ENCODE assay signal across 24 cellular contexts in the genomic region with DNA sequence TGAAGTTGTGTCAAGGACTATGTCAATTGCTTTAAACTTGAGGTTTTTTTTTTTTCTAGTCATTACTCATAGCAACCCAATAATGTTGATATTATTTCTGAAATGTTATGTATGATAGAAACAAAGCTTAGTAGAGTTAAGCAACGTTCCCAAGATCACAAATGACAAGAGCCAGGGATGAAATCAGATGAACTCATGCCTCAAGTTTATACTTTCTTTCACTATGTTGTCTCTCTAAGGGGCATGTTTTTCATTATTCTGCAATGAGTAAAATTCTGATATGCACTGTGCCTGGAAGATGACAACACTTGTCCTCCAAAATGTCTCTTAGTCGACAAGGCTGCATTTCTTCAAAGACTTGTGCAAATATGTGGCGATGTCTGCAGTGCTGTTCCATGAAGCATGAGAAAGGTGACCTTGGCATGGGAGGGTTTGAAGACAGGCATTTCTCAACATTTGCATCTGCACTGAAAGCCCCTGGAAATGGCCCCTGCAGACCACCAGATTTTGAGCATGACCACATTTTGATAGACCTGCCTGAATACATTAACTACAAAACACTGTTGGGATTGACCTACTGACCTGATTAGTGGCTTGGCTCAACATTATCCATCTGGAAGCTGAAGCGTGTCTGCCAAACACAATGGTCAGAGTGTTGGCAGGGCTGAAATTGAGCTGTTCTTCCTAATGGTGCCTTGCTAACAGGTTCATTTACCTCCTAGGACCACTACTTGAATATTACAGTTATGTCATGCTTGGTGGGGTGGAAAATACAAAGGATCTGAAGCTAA.
DNase-seq lines count a peak whose midpoint lies in the region; ATAC-seq and TF ChIP-seq lines count a peak whose summit lies in the region.
"Had no signal": no experiment of that assay in that cellular context is flagged by ENCODE, and none has a peak within 500 bp of the region (broad histone marks: within the 10 kb centered on the region; RNA-seq: fewer than 3 reads in every experiment).

No MANE protein-coding gene starts in this region.

- H3K9me2 ChIP-seq in SK-N-SH = no peaks in the 10 kb centered on the region

- H3K27me3 Mint-ChIP-seq in Calu3 (ENCODE audit: unreplicated experiment) = no peaks in the 10 kb centered on the region
- H3K27me3 Mint-ChIP-seq: activated CD4-positive, alpha-beta memory T cell treated with anti-CD3 and anti-CD28 coated beads for 36 hours; effector memory CD8-positive, alpha-beta T cell; IgD-negative memory B cell had no signal

- H3K36me3 ChIP-seq in SK-N-SH (replicated peaks in 1 of 2; ENCODE audit: control insufficient read depth in 1 of 2, insufficient read depth in 2 of 2, low read length in 1 of 2) (no peaks in the 10 kb centered on the region), aorta (ENCODE audit: control insufficient read depth in 1 of 2, insufficient read depth in 2 of 2, low read length in 1 of 2) (no peaks in the 10 kb centered on the region)
- H3K36me3 ChIP-seq: esophagus muscularis mucosa, lower lobe of right lung, neutrophil, right atrium auricular region, upper lobe of right lung had no signal

- TF ChIP-seq RAD21 in SK-N-SH (IDR thresholded peaks at IDR 0.05; ENCODE audit: low read length) = no peak

- WGBS in SK-N-SH (ENCODE audit: low lambda C conversion rate) = 60% methylated on average over 4 of the region's 4 CpGs
- 70 to 76% methylated on average over 4 of the region's 4 CpGs for whole genome bisulfite sequencing in aorta, 2 donors

- ATAC-seq in aorta (ENCODE audit: low FRiP score) = no peak
- no peak for ATAC-seq in HG03280 (IDR thresholded peaks at IDR 0.05; ENCODE audit: unreplicated experiment)
- ATAC-seq: effector memory CD8-positive, alpha-beta T cell; lower lobe of right lung; upper lobe of right lung had no signal

- CTCF ChIA-PET in SK-N-SH (lab: Yijun Ruan, JAX) = no interaction called here
- CTCF ChIA-PET in Calu3 (lab: Charles Lee) = no interaction called here

- DNase-seq in GM04504 (ENCODE audit: low read depth) (peak; percentile 10), SK-N-SH (no peak), fibroblast of mammary gland (ENCODE audit: low read depth) (peak; percentile 15), renal cortical epithelial cell (ENCODE audit: low read depth) (peak; percentile 43), Calu3 (no peak), aorta (no peak)
- no peak for DNase-seq in effector CD4-positive, alpha-beta T cell
- DNase-seq: activated CD4-positive, alpha-beta memory T cell treated with anti-CD3 and anti-CD28 coated beads for 36 hours; activated naive CD4-positive, alpha-beta T cell; amygdala; effector memory CD8-positive, alpha-beta T cell; head of caudate nucleus; lower lobe of right lung; NCI-H146; NCI-H2171 treated with DMSO at 0.1 percent for 48 hours; NCI-H526 treated with DMSO at 0.1 percent for 48 hours; SIG-M5; stimulated activated CD8-positive, alpha-beta memory T cell treated with anti-CD3 and anti-CD28 coated beads, Interleukin-4, amount 100 ng/mL, for 48 hours; upper lobe of right lung had no signal

- H3K27ac ChIP-seq in SK-N-SH (ENCODE audit: low read depth in 2 of 2, low read length in 1 of 2) = peak overlapping the region in 1 of 2 experiments; percentile 72; a peak in 2 of 4 replicates
- H3K27ac ChIP-seq in aorta (ENCODE audit: low read depth in 1 of 2, low read length in 2 of 2) = no peak overlapping the region
- H3K27ac ChIP-seq: esophagus muscularis mucosa, lower lobe of right lung, neutrophil, right atrium auricular region, upper lobe of right lung had no signal

- intact Hi-C loops in Calu3 (cut with micrococcal nuclease; ENCODE audit: unreplicated experiment) = no loop called here
- intact Hi-C loops in aorta (cut with DNase I) = no loop called here

- H4K20me1 ChIP-seq in SK-N-SH (ENCODE audit: insufficient read depth) = no peaks in the 10 kb centered on the region

- H3K9me3 ChIP-seq in SK-N-SH (no peaks in the 10 kb centered on the region), aorta (ENCODE audit: control insufficient read depth, low read length) (no peaks in the 10 kb centered on the region)
- H3K9me3 ChIP-seq: esophagus muscularis mucosa, lower lobe of right lung, neutrophil, right atrium auricular region, upper lobe of right lung had no signal

- peaks cover 3% of the 10 kb centered on the region for H3F3A ChIP-seq in SK-N-SH (replicated peaks; ENCODE audit: insufficient read depth)

- H3K4me1 Mint-ChIP-seq in Calu3 (ENCODE audit: low read depth, unreplicated experiment) = no peaks in the 10 kb centered on the region
- H3K4me1 Mint-ChIP-seq: IgD-negative memory B cell had no signal

- POLR2A ChIA-PET in SK-N-SH (lab: Yijun Ruan, JAX) = no interaction called here

- TF ChIP-seq EP300 in SK-N-SH (IDR thresholded peaks at IDR 0.05; ENCODE audit: borderline replicate concordance in 1 of 2, low read depth in 1 of 2, low read length in 1 of 2) = peak in 1 of 2 experiments; percentile 41; a peak in 2 of 4 replicates

- H3K27me3 ChIP-seq in SK-N-SH (ENCODE audit: insufficient read depth) (no peaks in the 10 kb centered on the region), aorta (ENCODE audit: control insufficient read depth in 1 of 2, insufficient read depth in 2 of 2, low read length in 1 of 2) (no peaks in the 10 kb centered on the region)
- H3K27me3 ChIP-seq: esophagus muscularis mucosa, neutrophil, right atrium auricular region, upper lobe of right lung had no signal

- no peak overlapping the region for H3K4me3 Mint-ChIP-seq in Calu3 (ENCODE audit: low read depth, unreplicated experiment)
- H3K4me3 Mint-ChIP-seq: activated CD4-positive, alpha-beta memory T cell treated with anti-CD3 and anti-CD28 coated beads for 36 hours; effector memory CD8-positive, alpha-beta T cell; IgD-negative memory B cell had no signal

- H3K4me1 ChIP-seq in SK-N-SH (ENCODE audit: control insufficient read depth in 1 of 2, insufficient read depth in 2 of 2, low read depth in 1 of 2, low read length in 1 of 2) (peaks cover 5 to 10% of the 10 kb centered on the region in 2 experiments; a peak in 2 of 4 replicates), aorta (ENCODE audit: control insufficient read depth in 1 of 2, insufficient read depth in 2 of 2, low read length in 2 of 2) (no peaks in the 10 kb centered on the region)
- H3K4me1 ChIP-seq: esophagus muscularis mucosa, lower lobe of right lung, right atrium auricular region, upper lobe of right lung had no signal

- no peak overlapping the region for H3K27ac Mint-ChIP-seq in Calu3 (ENCODE audit: unreplicated experiment)
- H3K27ac Mint-ChIP-seq: activated CD4-positive, alpha-beta memory T cell treated with anti-CD3 and anti-CD28 coated beads for 36 hours; effector memory CD8-positive, alpha-beta T cell; IgD-negative memory B cell had no signal

- no TSS peak for BruUV-seq in Calu3 (replicated peaks; lab: Mats Ljungman, UMichigan)

- H3K9ac ChIP-seq in SK-N-SH = no peak overlapping the region

- no peak for TF ChIP-seq CTCF in SK-N-SH (IDR thresholded peaks at IDR 0.05)
- no peak for TF ChIP-seq CTCF in fibroblast of mammary gland (conservative IDR thresholded peaks at IDR 0.05; ENCODE audit: control insufficient read depth, insufficient read depth, low read depth, low read length)
- TF ChIP-seq CTCF in Calu3 (IDR thresholded peaks at IDR 0.05; ENCODE audit: unreplicated experiment) = no peak

- no peak overlapping the region for H2AFZ ChIP-seq in SK-N-SH (ENCODE audit: low read depth)

- H3K79me2 ChIP-seq in SK-N-SH (ENCODE audit: insufficient read depth) = no peaks in the 10 kb centered on the region

- peaks cover 14% of the 10 kb centered on the region for H3K9me3 Mint-ChIP-seq in Calu3 (ENCODE audit: low read depth, unreplicated experiment)

- 0 out of 2 replicates have a peak overlapping the region, but pooled peaks have one; percentile 7 for H3K4me2 ChIP-seq in SK-N-SH

- H3K4me3 ChIP-seq in SK-N-SH (ENCODE audit: low read depth in 2 of 2, low read length in 1 of 2) (no peak overlapping the region), fibroblast of mammary gland (ENCODE audit: control insufficient read depth, low read depth, low read length) (no peak overlapping the region), aorta (ENCODE audit: low read length in 2 of 2) (no peak overlapping the region)
- H3K4me3 ChIP-seq: esophagus muscularis mucosa, lower lobe of right lung, right atrium auricular region, upper lobe of right lung had no signal

- H3K36me3 Mint-ChIP-seq in Calu3 (ENCODE audit: insufficient read depth, unreplicated experiment) = no peaks in the 10 kb centered on the region
- H3K36me3 Mint-ChIP-seq: activated CD4-positive, alpha-beta memory T cell treated with anti-CD3 and anti-CD28 coated beads for 36 hours; IgD-negative memory B cell had no signal

TF ChIP-seq in SK-N-SH, 30 proteins besides CTCF, POLR2A, EP300 and RAD21 (continues in another document):
- TF ChIP-seq, protein P1, sequence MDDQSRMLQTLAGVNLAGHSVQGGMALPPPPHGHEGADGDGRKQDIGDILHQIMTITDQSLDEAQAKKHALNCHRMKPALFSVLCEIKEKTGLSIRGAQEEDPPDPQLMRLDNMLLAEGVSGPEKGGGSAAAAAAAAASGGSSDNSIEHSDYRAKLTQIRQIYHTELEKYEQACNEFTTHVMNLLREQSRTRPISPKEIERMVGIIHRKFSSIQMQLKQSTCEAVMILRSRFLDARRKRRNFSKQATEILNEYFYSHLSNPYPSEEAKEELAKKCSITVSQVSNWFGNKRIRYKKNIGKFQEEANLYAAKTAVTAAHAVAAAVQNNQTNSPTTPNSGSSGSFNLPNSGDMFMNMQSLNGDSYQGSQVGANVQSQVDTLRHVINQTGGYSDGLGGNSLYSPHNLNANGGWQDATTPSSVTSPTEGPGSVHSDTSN (IDR thresholded peaks at IDR 0.05) = peak; percentile 63
- TF ChIP-seq FOSL2 (IDR thresholded peaks at IDR 0.05; ENCODE audit: borderline replicate concordance, low read depth) = peak; percentile 31; the same call in 1 of the 2 replicates
- TF ChIP-seq, protein P2, sequence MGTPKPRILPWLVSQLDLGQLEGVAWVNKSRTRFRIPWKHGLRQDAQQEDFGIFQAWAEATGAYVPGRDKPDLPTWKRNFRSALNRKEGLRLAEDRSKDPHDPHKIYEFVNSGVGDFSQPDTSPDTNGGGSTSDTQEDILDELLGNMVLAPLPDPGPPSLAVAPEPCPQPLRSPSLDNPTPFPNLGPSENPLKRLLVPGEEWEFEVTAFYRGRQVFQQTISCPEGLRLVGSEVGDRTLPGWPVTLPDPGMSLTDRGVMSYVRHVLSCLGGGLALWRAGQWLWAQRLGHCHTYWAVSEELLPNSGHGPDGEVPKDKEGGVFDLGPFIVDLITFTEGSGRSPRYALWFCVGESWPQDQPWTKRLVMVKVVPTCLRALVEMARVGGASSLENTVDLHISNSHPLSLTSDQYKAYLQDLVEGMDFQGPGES (IDR thresholded peaks at IDR 0.05; ENCODE audit: low read depth, low read length) = no peak

Comparison
In these comparisons a context has a peak if more than half of its experiments do, and no peak if none do; other contexts are left out.
1. DNase-seq: peak in GM04504 (single experiment), fibroblast of mammary gland (single experiment) and renal cortical epithelial cell (single experiment); none in SK-N-SH (single experiment), Calu3 (single experiment), aorta (0 of 2) and effector CD4-positive, alpha-beta T cell (single experiment).